20 cellular contexts compared by ENCODE assay signal in genomic region chr7:16546921-16547505, GRCh38. TPM values are rescaled to one million over a fixed set of nuclear protein-coding genes. Genes with fewer than 3 reads are reported as not detected.
DNase-seq lines count a peak whose midpoint lies in the region; ATAC-seq, FAIRE-seq and TF ChIP-seq lines count a peak whose summit lies in the region.
"Had no signal": no experiment of that assay in that cellular context is flagged by ENCODE, and none has a peak within 500 bp of the region (broad histone marks: within the 10 kb centered on the region; RNA-seq: fewer than 3 reads in every experiment).

No MANE protein-coding gene starts in this region.

- H3K27ac ChIP-seq in H1 (ENCODE audit: low read depth, low read length) (no peak overlapping the region), aorta (ENCODE audit: low read depth in 1 of 2, low read length in 2 of 2) (no peak overlapping the region)

- no peaks in the 10 kb centered on the region for H3K79me1 ChIP-seq in H1 (ENCODE audit: low read depth, low read length)

- H3K4me3 ChIP-seq in H1 (ENCODE audit: extremely low read depth in 1 of 4, insufficient read depth in 2 of 4, low read depth in 3 of 4, low read length in 4 of 4) (no peak overlapping the region), aorta (ENCODE audit: low read length in 2 of 2) (no peak overlapping the region)

- no peak overlapping the region for H3K4me2 ChIP-seq in H1 (ENCODE audit: insufficient read depth in 1 of 2, low read depth in 2 of 2, low read length in 2 of 2)

- TF ChIP-seq POLR2A in H1 (IDR thresholded peaks at IDR 0.05; ENCODE audit: control extremely low read depth in 1 of 2, low read depth in 2 of 2, low read length in 2 of 2) = no peak

- no peaks in the 10 kb centered on the region for H3K27me3 ChIP-seq in H1 (replicated peaks in 1 of 4; ENCODE audit: control insufficient read depth in 3 of 4, extremely low read depth in 1 of 4, insufficient read depth in 3 of 4, low read length in 3 of 4)
- H3K27me3 ChIP-seq in aorta (ENCODE audit: control insufficient read depth in 1 of 2, insufficient read depth in 2 of 2, low read length in 1 of 2) = no peaks in the 10 kb centered on the region
- H3K27me3 ChIP-seq: BE2C had no signal

- no peak overlapping the region for H4K5ac ChIP-seq in H1 (ENCODE audit: insufficient read length, low read depth, low read length)

- H3K4me1 Mint-ChIP-seq in stimulated activated naive CD8-positive, alpha-beta T cell treated with anti-CD3 and anti-CD28 coated beads, Interleukin-15, amount 100 ng/mL, for 72 hours = no peaks in the 10 kb centered on the region
- no peaks in the 10 kb centered on the region for H3K4me1 Mint-ChIP-seq in stimulated activated effector memory CD8-positive, alpha-beta T cell treated with anti-CD3 and anti-CD28 coated beads, Interleukin-12 subunit alpha, Interleukin-12 subunit beta, amount 100 ng/mL, for 72 hours
- H3K4me1 Mint-ChIP-seq: CD4-positive, CD25-positive, alpha-beta regulatory T cell; CD8-positive, alpha-beta memory T cell; H9 had no signal

- H3K27ac Mint-ChIP-seq in stimulated activated naive CD8-positive, alpha-beta T cell treated with anti-CD3 and anti-CD28 coated beads, Interleukin-15, amount 100 ng/mL, for 72 hours = no peak overlapping the region
- H3K27ac Mint-ChIP-seq in stimulated activated effector memory CD8-positive, alpha-beta T cell treated with anti-CD3 and anti-CD28 coated beads, Interleukin-12 subunit alpha, Interleukin-12 subunit beta, amount 100 ng/mL, for 72 hours = no peak overlapping the region
- H3K27ac Mint-ChIP-seq: CD4-positive, CD25-positive, alpha-beta regulatory T cell; CD8-positive, alpha-beta memory T cell; H9 had no signal

- POLR2A ChIA-PET in H1 (lab: Charles Lee; ENCODE audit: partially characterized antibody) = no interaction called here

- TF ChIP-seq EP300 in H1 (IDR thresholded peaks at IDR 0.05; ENCODE audit: borderline replicate concordance in 1 of 2, low read depth in 2 of 2, low read length in 2 of 2) = no peak

- H2BK120ac ChIP-seq in H1 (replicated peaks; ENCODE audit: low read depth, low read length) = no peak overlapping the region

- H4K91ac ChIP-seq in H1 (replicated peaks; ENCODE audit: insufficient read length, low read length) = no peak overlapping the region

- H3K79me2 ChIP-seq in H1 (ENCODE audit: control insufficient read depth in 1 of 2, insufficient read depth in 2 of 2, low read length in 2 of 2) = no peaks in the 10 kb centered on the region

- no peak overlapping the region for H2AK5ac ChIP-seq in H1 (ENCODE audit: low read depth, low read length)

- no peak for DNase-seq in stimulated activated naive CD8-positive, alpha-beta T cell treated with anti-CD3 and anti-CD28 coated beads, Interleukin-15, amount 100 ng/mL, for 72 hours
- no peak for DNase-seq in stimulated activated naive CD8-positive, alpha-beta T cell treated with anti-CD3 and anti-CD28 coated beads, Interleukin-15, Interleukin-2, amounts not matched to agents 100 U/mL and 50 U/mL, for 24 hours
- no peak for DNase-seq in H1 (ENCODE audit: low read depth in 1 of 2, low spot score in 2 of 2)
- DNase-seq in stimulated activated effector memory CD8-positive, alpha-beta T cell treated with anti-CD3 and anti-CD28 coated beads, Interleukin-12 subunit alpha, Interleukin-12 subunit beta, amount 100 ng/mL, for 72 hours (ENCODE audit: low spot score in 2 of 2) = no peak
- DNase-seq in aorta = no peak
- DNase-seq in RPMI8226 = no peak
- DNase-seq: ACHN; BE2C; C1 segment of cervical spinal cord; CD4-positive, CD25-positive, alpha-beta regulatory T cell; CD8-positive, alpha-beta memory T cell; COR-L47; GOT3; H9 had no signal

- H3K4me3 Mint-ChIP-seq in stimulated activated naive CD8-positive, alpha-beta T cell treated with anti-CD3 and anti-CD28 coated beads, Interleukin-15, amount 100 ng/mL, for 72 hours = no peak overlapping the region
- no peak overlapping the region for H3K4me3 Mint-ChIP-seq in stimulated activated effector memory CD8-positive, alpha-beta T cell treated with anti-CD3 and anti-CD28 coated beads, Interleukin-12 subunit alpha, Interleukin-12 subunit beta, amount 100 ng/mL, for 72 hours
- H3K4me3 Mint-ChIP-seq: CD4-positive, CD25-positive, alpha-beta regulatory T cell; CD8-positive, alpha-beta memory T cell; H9 had no signal

- no peak for TF ChIP-seq RAD21 in H1 (IDR thresholded peaks at IDR 0.05 in 1 of 2, conservative IDR thresholded peaks at IDR 0.05 in 1 of 2; ENCODE audit: low read depth in 2 of 2, low read length in 2 of 2)

- H3K9me3 Mint-ChIP-seq in stimulated activated naive CD8-positive, alpha-beta T cell treated with anti-CD3 and anti-CD28 coated beads, Interleukin-15, amount 100 ng/mL, for 72 hours = no peaks in the 10 kb centered on the region
- H3K9me3 Mint-ChIP-seq in stimulated activated effector memory CD8-positive, alpha-beta T cell treated with anti-CD3 and anti-CD28 coated beads, Interleukin-12 subunit alpha, Interleukin-12 subunit beta, amount 100 ng/mL, for 72 hours = no peaks in the 10 kb centered on the region
- H3K9me3 Mint-ChIP-seq: CD4-positive, CD25-positive, alpha-beta regulatory T cell; CD8-positive, alpha-beta memory T cell; H9 had no signal

- peak overlapping the region; percentile 51 for H4K8ac ChIP-seq in H1 (ENCODE audit: extremely low read depth, insufficient read depth, low read length)

- no peaks in the 10 kb centered on the region for H3K36me3 Mint-ChIP-seq in stimulated activated effector memory CD8-positive, alpha-beta T cell treated with anti-CD3 and anti-CD28 coated beads, Interleukin-12 subunit alpha, Interleukin-12 subunit beta, amount 100 ng/mL, for 72 hours
- H3K36me3 Mint-ChIP-seq: CD4-positive, CD25-positive, alpha-beta regulatory T cell; CD8-positive, alpha-beta memory T cell had no signal

- no peaks in the 10 kb centered on the region for H3K9me3 ChIP-seq in H1 (ENCODE audit: insufficient read depth in 2 of 2, low read depth in 1 of 2, low read length in 1 of 2)
- H3K9me3 ChIP-seq in aorta (ENCODE audit: control insufficient read depth, low read length) = peaks cover 1% of the 10 kb centered on the region
- H3K9me3 ChIP-seq: BE2C had no signal

- no peaks in the 10 kb centered on the region for H3K23me2 ChIP-seq in H1 (ENCODE audit: low read depth, low read length)

- CTCF ChIA-PET in H1 (lab: Charles Lee; ENCODE audit: partially characterized antibody) = interaction anchor here (0.6 to 1.0 kb wide), 2 partner anchors 10 to 115 kb away, joined by 3 read pairs; no protein-coding TSS in a partner anchor

- no peak overlapping the region for H3K23ac ChIP-seq in H1 (ENCODE audit: insufficient read length)

- H2BK15ac ChIP-seq in H1 (ENCODE audit: low read length) = no peak overlapping the region

- no peak overlapping the region for H2BK5ac ChIP-seq in H1 (ENCODE audit: low read depth, low read length)

- H4K20me1 ChIP-seq in H1 (replicated peaks in 1 of 2; ENCODE audit: control insufficient read depth in 1 of 2, insufficient read depth in 2 of 2, low read length in 2 of 2) = no peaks in the 10 kb centered on the region

- no peak for FAIRE-seq in H1 (lab: Jason Lieb, UNC)
- FAIRE-seq: A204.1, D721Med, G401.6, GM12891 had no signal

- H3K9ac ChIP-seq in H1 (replicated peaks in 1 of 4; ENCODE audit: extremely low read depth in 1 of 4, low read depth in 3 of 4, low read length in 3 of 4) = no peak overlapping the region

- 0 out of 7 replicates have a peak, but pooled peaks cover 0 to 2% (median 0%) of the 10 kb centered on the region in 4 experiments for H3K4me1 ChIP-seq in H1 (replicated peaks in 1 of 4; ENCODE audit: control insufficient read depth in 3 of 4, insufficient read depth in 4 of 4, low read length in 3 of 4)
- no peaks in the 10 kb centered on the region for H3K4me1 ChIP-seq in aorta (ENCODE audit: control insufficient read depth in 1 of 2, insufficient read depth in 2 of 2, low read length in 2 of 2)
- H3K4me1 ChIP-seq: BE2C had no signal

- no peaks in the 10 kb centered on the region for H3K36me3 ChIP-seq in H1 (ENCODE audit: control insufficient read depth in 2 of 4, insufficient read depth in 4 of 4, low read length in 3 of 4)
- H3K36me3 ChIP-seq in aorta (ENCODE audit: control insufficient read depth in 1 of 2, insufficient read depth in 2 of 2, low read length in 1 of 2) = no peaks in the 10 kb centered on the region
- H3K36me3 ChIP-seq: BE2C had no signal

- H2BK20ac ChIP-seq in H1 (ENCODE audit: low read length) = no peak overlapping the region

- no peak for TF ChIP-seq CTCF in H1 (IDR thresholded peaks at IDR 0.05; ENCODE audit: control extremely low read depth in 1 of 3, insufficient read depth in 1 of 3, low read depth in 1 of 3, low read length in 3 of 3)

- H2BK12ac ChIP-seq in H1 (ENCODE audit: low read depth, low read length) = no peak overlapping the region

- no peak overlapping the region for H3K4ac ChIP-seq in H1 (replicated peaks; ENCODE audit: insufficient read length, low read depth, low read length)

- H3K18ac ChIP-seq in H1 (ENCODE audit: extremely low read depth, low read length) = no peak overlapping the region

- peaks cover 8% of the 10 kb centered on the region for H3K27me3 Mint-ChIP-seq in stimulated activated naive CD8-positive, alpha-beta T cell treated with anti-CD3 and anti-CD28 coated beads, Interleukin-15, amount 100 ng/mL, for 72 hours
- H3K27me3 Mint-ChIP-seq: CD8-positive, alpha-beta memory T cell had no signal

- ATAC-seq in stimulated activated naive CD8-positive, alpha-beta T cell treated with anti-CD3 and anti-CD28 coated beads, Interleukin-15, amount 100 ng/mL, for 72 hours = peak; percentile 49
- ATAC-seq in stimulated activated naive CD8-positive, alpha-beta T cell treated with anti-CD3 and anti-CD28 coated beads, Interleukin-15, Interleukin-2, amounts not matched to agents 100 U/mL and 50 U/mL, for 24 hours = no peak
- peak; percentile 40 for ATAC-seq in stimulated activated effector memory CD8-positive, alpha-beta T cell treated with anti-CD3 and anti-CD28 coated beads, Interleukin-12 subunit alpha, Interleukin-12 subunit beta, amount 100 ng/mL, for 72 hours
- peak; percentile 46 for ATAC-seq in aorta (ENCODE audit: low FRiP score)
- ATAC-seq in HG02840 (IDR thresholded peaks at IDR 0.05; ENCODE audit: low FRiP score, unreplicated experiment) = no peak
- ATAC-seq in GM18867 (IDR thresholded peaks at IDR 0.05; ENCODE audit: unreplicated experiment) = no peak

- 87% methylated on average over 7 of the region's 7 CpGs; no CpG with 5 or more reads in 1 of the 2 experiments for WGBS in H1 (ENCODE audit: extremely low coverage in 1 of 2, insufficient coverage in 1 of 2, insufficient read length in 1 of 2, insufficient replicate concordance in 2 of 2, low coverage in 1 of 2, low lambda C conversion rate in 2 of 2, missing lambda C conversion rate in 1 of 2), 2 experiments
- WGBS in aorta, 2 donors = 92 to 95% methylated on average over 7 of the region's 7 CpGs

- intact Hi-C loops in aorta (cut with DNase I) = no loop called here

- H3K14ac ChIP-seq in H1 (ENCODE audit: insufficient read length) = no peak overlapping the region

- no peak overlapping the region for H3K56ac ChIP-seq in H1 (replicated peaks; ENCODE audit: insufficient read length, low read depth, low read length)

- H2AFZ ChIP-seq in H1 (ENCODE audit: low read length) = no peak overlapping the region

RNA-seq across cellular contexts. Expression of gene LRRC72, which starts 20.4 kb away (rescaled TPM):
- total RNA-seq in H1 (2021; fragmentation: NEBNext Ultra II Directional; extraction: Animal tissue kit (Norgen Biotek cat#: 25700)) = not detected in 2 replicates
- polyA plus RNA-seq in H1 (2011; rRNA removed) (not detected in 2 replicates), aorta (not detected)
- polyA plus RNA-seq in H1 (2011; cell fraction: cytosol; rRNA removed) = not detected
- not detected for polyA plus RNA-seq in H1 (2011; cell fraction: nucleus; rRNA removed)
- not detected in 4 replicates for polyA plus RNA-seq in H1 (2012, experiment 1 of 2)
- not detected for polyA plus RNA-seq in H1 (2012, experiment 2 of 2)
- not detected for polyA plus RNA-seq in H1 (2013, experiment 1 of 2)
- polyA plus RNA-seq in H1 (2013, experiment 2 of 2) = not detected
- polyA minus RNA-seq in H1 (2011; rRNA and poly(A)+ RNA removed) = not detected in 2 replicates
- polyA minus RNA-seq in H1 (2011; cell fraction: cytosol; rRNA and poly(A)+ RNA removed) = not detected
- polyA minus RNA-seq in H1 (2011; cell fraction: nucleus; rRNA and poly(A)+ RNA removed) = not detected
- total RNA-seq in aorta = not detected
- total RNA-seq: CD4-positive, CD25-positive, alpha-beta regulatory T cell; CD8-positive, alpha-beta memory T cell; H9 had no signal
- polyA plus RNA-seq: CD4-positive, CD25-positive, alpha-beta regulatory T cell; CD8-positive, alpha-beta memory T cell had no signal

Comparison
In these comparisons a context has a peak if more than half of its experiments do, and no peak if none do; other contexts are left out.
1. ATAC-seq: peak in stimulated activated naive CD8-positive, alpha-beta T cell treated with anti-CD3 and anti-CD28 coated beads, Interleukin-15, amount 100 ng/mL, for 72 hours (single experiment), stimulated activated effector memory CD8-positive, alpha-beta T cell treated with anti-CD3 and anti-CD28 coated beads, Interleukin-12 subunit alpha, Interleukin-12 subunit beta, amount 100 ng/mL, for 72 hours (single experiment) and aorta (single experiment); none in stimulated activated naive CD8-positive, alpha-beta T cell treated with anti-CD3 and anti-CD28 coated beads, Interleukin-15, Interleukin-2, amounts not matched to agents 100 U/mL and 50 U/mL, for 24 hours (single experiment), HG02840 (single experiment) and GM18867 (single experiment).